ENCODE assay signal across 8 cellular contexts in the genomic region with DNA sequence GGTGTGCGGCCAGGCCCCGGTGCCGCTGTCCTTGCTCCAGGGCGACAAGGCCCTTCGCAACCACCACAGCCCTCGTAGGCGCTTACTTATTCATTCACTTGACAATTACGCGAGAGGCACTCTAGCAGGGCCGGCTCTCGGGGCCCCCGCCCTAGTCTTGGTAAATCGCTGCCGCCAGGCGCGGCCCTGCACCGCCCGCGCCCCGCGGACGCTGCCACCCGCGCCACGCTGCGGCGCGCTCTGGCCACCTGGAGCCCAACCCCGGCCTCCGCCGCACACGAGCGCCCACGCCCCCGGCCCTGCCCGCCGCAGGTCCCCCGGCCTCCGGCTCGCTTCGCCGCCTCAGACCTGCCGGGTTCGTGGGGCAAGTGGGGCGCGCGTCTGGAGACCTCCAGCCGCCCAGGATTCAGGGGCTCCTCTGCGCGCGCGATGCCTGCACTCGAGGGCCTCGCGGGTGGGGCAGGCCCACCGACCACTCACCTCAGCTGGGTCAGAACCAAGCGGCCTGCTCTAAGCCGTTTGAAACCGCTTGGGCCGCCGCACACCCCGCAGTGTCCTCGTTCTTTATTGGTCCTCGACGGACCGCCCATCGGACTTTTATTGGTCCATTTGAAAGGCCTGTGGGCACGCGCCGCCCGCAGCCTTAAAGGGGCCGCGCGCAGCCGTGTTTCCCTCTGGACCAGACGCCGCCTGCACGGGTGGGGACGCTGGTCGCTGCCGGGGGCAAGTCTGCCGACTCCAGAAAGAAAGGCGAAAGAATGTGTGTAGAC. TPM values are rescaled to one million over a fixed set of nuclear protein-coding genes. Genes with fewer than 3 reads are reported as not detected.
A peak's percentile ranks its signal among the peaks of the same experiment; 100 is the strongest.
DNase-seq lines count a peak whose midpoint lies in the region; ATAC-seq and TF ChIP-seq lines count a peak whose summit lies in the region.

CKAP5 (minus strand) TSS at position 541 of the 770 bp plus-strand sequence. CDS start 25,049 bp downstream, outside the sequence.

- TF ChIP-seq POLR2A in upper lobe of left lung (IDR thresholded peaks at IDR 0.05), result peak in 2 of 4 donors; percentile 46 to 82

- peak; percentile 91 for ATAC-seq in HG02840 (IDR thresholded peaks at IDR 0.05; ENCODE audit: low FRiP score, unreplicated experiment)
- ATAC-seq in upper lobe of left lung (ENCODE audit: low FRiP score in 2 of 2), result peak; percentile 96 to 99

- peak within 1 kb of the TSS; percentile 96 for H3K4me3 Mint-ChIP-seq in T-helper 1 cell treated with Interleukin-12 subunit alpha and Interleukin-12 subunit beta and Interleukin-4 antibody, amounts not matched to agents 30 μg/mL and 1 μg/mL, for 36 hours

- H3K36me3 ChIP-seq in left ventricle myocardium inferior, result no peaks in the 10 kb centered on the region
- H3K36me3 ChIP-seq in upper lobe of left lung, result no peaks in the 10 kb centered on the region

- WGBS in upper lobe of left lung, 2 donors, result 1 to 3% methylated on average over 13 to 72 of the region's 83 CpGs

- no peaks in the 10 kb centered on the region for H3K9me3 Mint-ChIP-seq in T-helper 1 cell treated with Interleukin-12 subunit alpha and Interleukin-12 subunit beta and Interleukin-4 antibody, amounts not matched to agents 30 μg/mL and 1 μg/mL, for 36 hours

- peaks cover 27% of the 10 kb centered on the region for H3K4me1 ChIP-seq in left ventricle myocardium inferior
- H3K4me1 ChIP-seq in upper lobe of left lung, result peaks cover 12 to 32% (median 17%) of the 10 kb centered on the region in 4 donors

- intact Hi-C loops in left ventricle myocardium inferior (cut with micrococcal nuclease), result no loop called here
- intact Hi-C loops in posterior vena cava (cut with DNase I), result no loop called here

- H3K4me1 Mint-ChIP-seq in T-helper 1 cell treated with Interleukin-12 subunit alpha and Interleukin-12 subunit beta and Interleukin-4 antibody, amounts not matched to agents 30 μg/mL and 1 μg/mL, for 36 hours (ENCODE audit: low read depth), result peaks cover 35% of the 10 kb centered on the region

- in situ Hi-C loops in GM13977 (cut with MboI; ENCODE audit: low pct_unique_long_range_greater_than_20kb, low sequenced_read_pairs, unreplicated experiment), result no loop called here

- no peak for TF ChIP-seq CTCF in GM13977 (IDR thresholded peaks at IDR 0.05; ENCODE audit: extremely low read depth, insufficient read depth, missing control alignments)
- no peak for TF ChIP-seq CTCF in left ventricle myocardium inferior (IDR thresholded peaks at IDR 0.05; ENCODE audit: borderline replicate concordance)
- peak in 2 of 6 experiments; percentile 19 to 32 for TF ChIP-seq CTCF in upper lobe of left lung (IDR thresholded peaks at IDR 0.05)

- H3K27me3 Mint-ChIP-seq in T-helper 1 cell treated with Interleukin-12 subunit alpha and Interleukin-12 subunit beta and Interleukin-4 antibody, amounts not matched to agents 30 μg/mL and 1 μg/mL, for 36 hours (ENCODE audit: low read depth), result peaks cover 8% of the 10 kb centered on the region

- H3K9me3 ChIP-seq in left ventricle myocardium inferior (replicated peaks) (no peaks in the 10 kb centered on the region), upper lobe of left lung (no peaks in the 10 kb centered on the region)

- H3K27ac ChIP-seq in left ventricle myocardium inferior (replicated peaks), result peak within 1 kb of the TSS; percentile 89
- peak within 1 kb of the TSS; percentile 64 to 89 (median 84) for H3K27ac ChIP-seq in upper lobe of left lung

- no peaks in the 10 kb centered on the region for H3K27me3 ChIP-seq in left ventricle myocardium inferior (ENCODE audit: low read depth)
- H3K27me3 ChIP-seq in upper lobe of left lung, result no peaks in the 10 kb centered on the region

- peak within 1 kb of the TSS; percentile 96 for H3K27ac Mint-ChIP-seq in T-helper 1 cell treated with Interleukin-12 subunit alpha and Interleukin-12 subunit beta and Interleukin-4 antibody, amounts not matched to agents 30 μg/mL and 1 μg/mL, for 36 hours

- peak; percentile 97 for DNase-seq in GM13977 (ENCODE audit: low spot score)
- peak; percentile 48 for DNase-seq in NCI-H1436 treated with DMSO at 0.1 percent for 48 hours (lab: John Stamatoyannopoulos, UW)
- DNase-seq in amniotic stem cell (lab: John Stamatoyannopoulos, UW), result peak; percentile 87
- peak; percentile 92 for DNase-seq in left ventricle myocardium inferior
- peak; percentile 97 for DNase-seq in posterior vena cava (ENCODE audit: low spot score)
- DNase-seq in upper lobe of left lung, result peak; percentile 93 to 94

- peaks cover 1% of the 10 kb centered on the region for H3K36me3 Mint-ChIP-seq in T-helper 1 cell treated with Interleukin-12 subunit alpha and Interleukin-12 subunit beta and Interleukin-4 antibody, amounts not matched to agents 30 μg/mL and 1 μg/mL, for 36 hours (ENCODE audit: low read depth)

- TF ChIP-seq EP300 in upper lobe of left lung (IDR thresholded peaks at IDR 0.05), result no peak

- H3K4me3 ChIP-seq in left ventricle myocardium inferior (peak within 1 kb of the TSS; percentile 93), upper lobe of left lung (peak within 1 kb of the TSS; percentile 88 to 99 (median 96))

RNA-seq across cellular contexts. Expression of gene CKAP5, which starts in this region (rescaled TPM):
- 78.8 TPM for total RNA-seq in left ventricle myocardium inferior
- total RNA-seq in posterior vena cava, result 10 to 100 TPM; 56.8 to 66.4 TPM
- 10 to 100 TPM; 24.4 to 48.3 (median 38.1) TPM for total RNA-seq in upper lobe of left lung

Comparison
In these comparisons a context has a peak if more than half of its experiments do, and no peak if none do; other contexts are left out.
1. Peak in every context shown above with its lines: DNase-seq, ATAC-seq, H3K4me3 ChIP-seq and H3K27ac ChIP-seq.